In genomic region chr4:180219080-180219479, GRCh38 we compare ENCODE assay signal across 23 cellular contexts.
DNase-seq lines count a peak whose midpoint lies in the region; ATAC-seq, FAIRE-seq and TF ChIP-seq lines count a peak whose summit lies in the region.
"Had no signal": no experiment of that assay in that cellular context is flagged by ENCODE, and none has a peak within 500 bp of the region (broad histone marks: within the 10 kb centered on the region; RNA-seq: fewer than 3 reads in every experiment).

No MANE protein-coding gene starts in this region.

- no peak overlapping the region for H4K91ac ChIP-seq in mesenchymal stem cell (ENCODE audit: low read length)

- H4K8ac ChIP-seq in mesenchymal stem cell (ENCODE audit: low read length), result no peak overlapping the region

- H3K27me3 ChIP-seq in mesenchymal stem cell (ENCODE audit: control insufficient read depth in 1 of 2, insufficient read depth in 1 of 2, low read length in 2 of 2), result no peaks in the 10 kb centered on the region
- no peaks in the 10 kb centered on the region for H3K27me3 ChIP-seq in testis
- H3K27me3 ChIP-seq: BLaER1 treated with 17β-estradiol and CSF1 and Interleukin-3, amounts not matched to agents 10 nM and 100 nM had no signal

- H3K36me3 ChIP-seq in mesenchymal stem cell (ENCODE audit: control insufficient read depth in 1 of 2, insufficient read depth in 2 of 2, low read depth in 1 of 2, low read length in 2 of 2) (peaks cover 0 to 15% of the 10 kb centered on the region in 2 experiments), testis (ENCODE audit: low read depth, missing control alignments) (no peaks in the 10 kb centered on the region)
- H3K36me3 ChIP-seq: BLaER1 treated with 17β-estradiol and CSF1 and Interleukin-3, amounts not matched to agents 10 nM and 100 nM had no signal

- no peak overlapping the region for H3K23ac ChIP-seq in mesenchymal stem cell (ENCODE audit: low read length in 2 of 2)

- H3K27ac ChIP-seq in mesenchymal stem cell (ENCODE audit: low read length, poor library complexity, severe bottlenecking), result peak overlapping the region; percentile 51
- no peak overlapping the region for H3K27ac ChIP-seq in testis
- H3K27ac ChIP-seq: 22Rv1; A549; BLaER1 treated with 17β-estradiol and CSF1 and Interleukin-3, amounts not matched to agents 10 nM and 100 nM; C4-2B had no signal

- no peak for FAIRE-seq in H54 (lab: Jason Lieb, UNC)
- FAIRE-seq: A549, D721Med, G401.6, GM12891, GM19239 had no signal

- peaks cover 16% of the 10 kb centered on the region for H3K9me3 ChIP-seq in mesenchymal stem cell (ENCODE audit: control insufficient read depth, low read length)
- H3K9me3 ChIP-seq in testis, result no peaks in the 10 kb centered on the region
- H3K9me3 ChIP-seq: A549, Caco-2 had no signal

- no peak overlapping the region for H3K14ac ChIP-seq in mesenchymal stem cell (ENCODE audit: low read length in 2 of 2)

- TF ChIP-seq CTCF in testis (IDR thresholded peaks at IDR 0.05), result no peak

- intact Hi-C loops in testis (cut with DNase I; ENCODE audit: low total_unique reads), result no loop called here

- no peak overlapping the region for H2AFZ ChIP-seq in mesenchymal stem cell (ENCODE audit: low read depth, low read length)

- H3K4me3 ChIP-seq in mesenchymal stem cell (ENCODE audit: insufficient read depth in 1 of 2, low read depth in 1 of 2, low read length in 2 of 2) (no peak overlapping the region), testis (no peak overlapping the region)
- H3K4me3 ChIP-seq: A549; BLaER1 treated with 17β-estradiol and CSF1 and Interleukin-3, amounts not matched to agents 10 nM and 100 nM had no signal

- TF ChIP-seq POLR2A in testis (IDR thresholded peaks at IDR 0.05), result no peak
- no peak for TF ChIP-seq POLR2A in H54 (IDR thresholded peaks at IDR 0.05; ENCODE audit: low read depth, low read length)

- DNase-seq in mesenchymal stem cell, result no peak
- no peak for DNase-seq in stimulated activated naive CD4-positive, alpha-beta T cell treated with Interleukin-2 at 50 U/mL for 16 hours (lab: John Stamatoyannopoulos, UW)
- DNase-seq in NCI-H446 (lab: John Stamatoyannopoulos, UW), result no peak
- DNase-seq in testis, result no peak
- no peak for DNase-seq in H54 (ENCODE audit: insufficient read length, low spot score)
- DNase-seq: AML-193; Caco-2; Calu3; CD4-positive, alpha-beta T cell; CD8-positive, alpha-beta T cell; DMS79 treated with DMSO at 0.1 percent for 48 hours; GF-D8 had no signal

- no peak overlapping the region for H2BK15ac ChIP-seq in mesenchymal stem cell (ENCODE audit: low read depth, poor library complexity, severe bottlenecking)

- no peak overlapping the region for H2AK5ac ChIP-seq in mesenchymal stem cell (ENCODE audit: low read length, severe bottlenecking)

- H2BK120ac ChIP-seq in mesenchymal stem cell (ENCODE audit: low read depth, low read length), result no peak overlapping the region

- peaks cover 3% of the 10 kb centered on the region for H3K4me1 ChIP-seq in mesenchymal stem cell (ENCODE audit: control insufficient read depth, insufficient read depth, low read depth, low read length)
- no peaks in the 10 kb centered on the region for H3K4me1 ChIP-seq in testis
- H3K4me1 ChIP-seq: A549; BLaER1 treated with 17β-estradiol and CSF1 and Interleukin-3, amounts not matched to agents 10 nM and 100 nM; Caco-2 had no signal

- ATAC-seq in GM18508 (IDR thresholded peaks at IDR 0.05; ENCODE audit: insufficient read depth, unreplicated experiment), result peak; percentile 63
- peak; percentile 49 for ATAC-seq in HG02981 (IDR thresholded peaks at IDR 0.05; ENCODE audit: unreplicated experiment)
- peak; percentile 73 for ATAC-seq in HG03354 (IDR thresholded peaks at IDR 0.05; ENCODE audit: poor library complexity, severe bottlenecking, unreplicated experiment)
- ATAC-seq: A549; CD8-positive, alpha-beta T cell had no signal

- no peaks in the 10 kb centered on the region for H3K79me1 ChIP-seq in mesenchymal stem cell (replicated peaks; ENCODE audit: low read length, poor library complexity, severe bottlenecking)

- 100% methylated on average over 1 of the region's 3 CpGs for WGBS in mesenchymal stem cell
- 86 to 99% methylated on average over 3 of the region's 3 CpGs for whole genome bisulfite sequencing in testis, 2 donors

- no peak overlapping the region for H3K4me2 ChIP-seq in mesenchymal stem cell (ENCODE audit: low read length, poor library complexity, severe bottlenecking)
- H3K4me2 ChIP-seq: A549; BLaER1 treated with 17β-estradiol and CSF1 and Interleukin-3, amounts not matched to agents 10 nM and 100 nM had no signal

- no peak overlapping the region for H3K4ac ChIP-seq in mesenchymal stem cell (ENCODE audit: low read depth in 1 of 2, low read length in 2 of 2)

- H3K18ac ChIP-seq in mesenchymal stem cell (ENCODE audit: low read depth in 1 of 2, low read length in 2 of 2), result no peak overlapping the region

- no peak overlapping the region for H2BK12ac ChIP-seq in mesenchymal stem cell (ENCODE audit: low read length in 2 of 2)

- no peak overlapping the region for H2BK5ac ChIP-seq in mesenchymal stem cell (ENCODE audit: low read depth, low read length, poor library complexity, severe bottlenecking)

- no peak overlapping the region for H3K9ac ChIP-seq in mesenchymal stem cell (ENCODE audit: low read length)
- H3K9ac ChIP-seq: BLaER1 treated with 17β-estradiol and CSF1 and Interleukin-3, amounts not matched to agents 10 nM and 100 nM had no signal
